In genomic region chr1:46932020-46932419, GRCh38 we compare ENCODE assay signal across 16 cellular contexts. TPM values are rescaled to one million over a fixed set of nuclear protein-coding genes. Genes with fewer than 3 reads are reported as not detected.
DNase-seq lines count a peak whose midpoint lies in the region; ATAC-seq and TF ChIP-seq lines count a peak whose summit lies in the region.
"Not testable (repeated sequence)": the region's sequence is repeated elsewhere in the genome, so short reads cannot be mapped to it uniquely, and the experiment has no call there.
"Had no signal": no experiment of that assay in that cellular context is flagged by ENCODE, and none has a peak within 500 bp of the region (broad histone marks: within the 10 kb centered on the region; RNA-seq: fewer than 3 reads in every experiment).

No MANE protein-coding gene starts in this region.

- H3K9me2 ChIP-seq in PC-3 (replicated peaks; ENCODE audit: low read length) = not testable (repeated sequence)

- H3K9me3 ChIP-seq in PC-3 (ENCODE audit: low read length); mucosa of descending colon: not testable (repeated sequence)

- H3K9ac ChIP-seq in PC-3 (ENCODE audit: low read length) = not testable (repeated sequence)

- not testable (repeated sequence) for H3K27me3 ChIP-seq in PC-3 (ENCODE audit: low read length)

- not testable (repeated sequence) for H2AFZ ChIP-seq in PC-3 (ENCODE audit: low read length)

- TF ChIP-seq CTCF in PC-3 (conservative IDR thresholded peaks at IDR 0.05; ENCODE audit: low read depth, low read length); mucosa of descending colon (IDR thresholded peaks at IDR 0.05): not testable (repeated sequence)

- H3K4me3 ChIP-seq in PC-3 (ENCODE audit: low read length); mucosa of descending colon: not testable (repeated sequence)

- CTCF ChIA-PET in PC-3 (lab: Charles Lee) = not testable (repeated sequence)

- not testable (repeated sequence) for H3K4me2 ChIP-seq in PC-3 (ENCODE audit: low read length)

- not testable (repeated sequence) for BruUV-seq in PC-3 (replicated peaks; lab: Mats Ljungman, UMichigan)

- H3K4me1 ChIP-seq in PC-3 (ENCODE audit: insufficient read depth, low read length); mucosa of descending colon (ENCODE audit: low read depth): not testable (repeated sequence)

- H3K79me2 ChIP-seq in PC-3 (ENCODE audit: low read length) = not testable (repeated sequence)

- H4K20me1 ChIP-seq in PC-3 (ENCODE audit: low read length) = not testable (repeated sequence)

- intact Hi-C loops in PC-3 (cut with micrococcal nuclease) = loop anchor here (10.0 kb wide), 1 partner anchor 243 kb away; no protein-coding TSS in a partner anchor
- intact Hi-C loops in left colon (cut with DNase I, micrococcal nuclease); mucosa of descending colon (cut with DNase I, micrococcal nuclease): not testable (repeated sequence)

- POLR2A ChIA-PET in PC-3 (lab: Charles Lee; ENCODE audit: unreplicated experiment) = not testable (repeated sequence)

- H3K36me3 ChIP-seq in PC-3 (ENCODE audit: low read depth, low read length); mucosa of descending colon (ENCODE audit: low read depth): not testable (repeated sequence)

- DNase-seq in LoVo (ENCODE audit: low spot score) = peak; percentile 16
- DNase-seq in PC-3 = peak; percentile 5
- peak; percentile 27 for DNase-seq in SW480 (ENCODE audit: low spot score)
- not testable (repeated sequence) for DNase-seq in left colon, mucosa of descending colon

- H3F3A ChIP-seq in PC-3 (ENCODE audit: low read length, unreplicated experiment) = not testable (repeated sequence)

- not testable (repeated sequence) for H3K27ac ChIP-seq in PC-3 (ENCODE audit: low read length)

- not testable (repeated sequence) for ATAC-seq in PC-3
- ATAC-seq in esophagus mucosa (peak; percentile 52), left colon (peak; percentile 82), mucosa of descending colon (peak; percentile 81)

RNA-seq across cellular contexts. Expression of gene CYP4A11, which starts 9.3 kb away (rescaled TPM):
- not detected in 2 replicates for total RNA-seq in PC-3 (2014; rRNA removed)
- not detected for total RNA-seq in esophagus mucosa
- not detected for total RNA-seq in left colon
- total RNA-seq in mucosa of descending colon = not detected
- total RNA-seq: A172; A673; B cell; Calu3; CD4-positive, alpha-beta memory T cell; CD4-positive, alpha-beta T cell; CD4-positive, CD25-positive, alpha-beta regulatory T cell; CD8-positive, alpha-beta memory T cell; CD8-positive, alpha-beta T cell; Daoy had no signal
